Comparison of ENCODE assay signal across 14 cellular contexts in the genomic region with DNA sequence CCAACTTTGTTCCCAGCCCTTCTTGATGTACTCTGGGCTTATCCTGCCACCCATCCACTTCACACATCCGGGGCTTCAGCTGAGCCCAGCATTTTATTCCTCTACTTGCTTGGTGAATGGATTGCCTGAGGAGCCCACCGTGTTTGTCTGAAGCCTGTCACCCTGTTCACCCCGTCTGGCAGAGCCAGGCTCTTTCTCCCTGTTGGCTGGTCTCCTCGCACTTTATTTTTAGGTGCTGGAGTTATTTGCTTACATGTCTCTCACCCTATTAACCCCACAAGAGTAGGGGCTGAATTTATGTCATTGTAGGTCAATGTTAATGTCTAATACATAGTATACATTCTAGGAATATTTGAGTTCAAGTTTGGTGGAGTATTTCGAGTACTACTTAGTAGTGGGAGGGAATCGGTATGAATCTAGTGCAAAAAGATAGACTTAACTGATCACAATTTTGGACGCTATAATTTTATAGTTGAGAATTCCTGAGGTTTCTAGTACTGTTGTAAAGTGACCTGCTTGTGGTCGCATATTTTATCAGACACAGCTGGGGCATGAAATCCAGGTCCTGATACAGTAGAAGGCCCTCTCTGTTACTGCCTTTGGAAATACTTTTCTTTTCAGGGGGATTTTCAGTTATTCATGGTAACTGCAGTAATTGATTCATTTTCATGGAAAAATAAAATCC. TPM values are rescaled to one million over a fixed set of nuclear protein-coding genes. Genes with fewer than 3 reads are reported as not detected.
DNase-seq lines count a peak whose midpoint lies in the region; ATAC-seq and TF ChIP-seq lines count a peak whose summit lies in the region.
"Had no signal": no experiment of that assay in that cellular context is flagged by ENCODE, and none has a peak within 500 bp of the region (broad histone marks: within the 10 kb centered on the region; RNA-seq: fewer than 3 reads in every experiment).

No MANE protein-coding gene starts in this region.

- DNase-seq in HAP-1 (ENCODE audit: low spot score in 2 of 2) (peak; percentile 34 to 79), SJSA1 (ENCODE audit: low read depth in 1 of 2, low spot score in 2 of 2) (peak in 1 of 2 experiments; percentile 46), left cardiac atrium (no peak), progenitor cell of endocrine pancreas (ENCODE audit: low spot score, unreplicated experiment) (no peak), NCI-H146 treated with DMSO at 0.1 percent for 48 hours (lab: John Stamatoyannopoulos, UW; ENCODE audit: unreplicated experiment) (no peak), superior temporal gyrus (ENCODE audit: extremely low spot score) (no peak), T1000 (lab: John Stamatoyannopoulos, UW) (no peak)
- DNase-seq: activated CD8-positive, alpha-beta memory T cell treated with anti-CD3 and anti-CD28 coated beads, Interleukin-2, amount 50 U/mL, for 4 hours; aorta; effector CD4-positive, alpha-beta T cell; foreskin fibroblast; islet precursor cell; NCI-H1436 treated with DMSO at 0.1 percent for 48 hours had no signal

- no peak overlapping the region for H3K4me3 ChIP-seq in HAP-1
- H3K4me3 ChIP-seq in SJSA1: no peak overlapping the region

- H3K4me1 Mint-ChIP-seq in progenitor cell of endocrine pancreas (ENCODE audit: low read depth): peaks cover 56% of the 10 kb centered on the region

- ATAC-seq in left cardiac atrium: peak; percentile 31 to 70

- H3K9me3 ChIP-seq in HAP-1 (no peaks in the 10 kb centered on the region), SJSA1 (replicated peaks) (no peaks in the 10 kb centered on the region)

- in situ Hi-C loops in HAP-1 (cut with MboI; ENCODE audit: low sequenced_read_pairs): no loop called here

- H3K27ac Mint-ChIP-seq in progenitor cell of endocrine pancreas: peak overlapping the region; percentile 12

- TF ChIP-seq CTCF in progenitor cell of endocrine pancreas (IDR thresholded peaks at IDR 0.05; ENCODE audit: unreplicated experiment): no peak

- no peak overlapping the region for H3K4me3 Mint-ChIP-seq in progenitor cell of endocrine pancreas (ENCODE audit: low read depth)

- H3K27me3 ChIP-seq in HAP-1 (ENCODE audit: low read depth) (no peaks in the 10 kb centered on the region), SJSA1 (replicated peaks) (no peaks in the 10 kb centered on the region)

- peaks cover 64% of the 10 kb centered on the region for H3K4me1 ChIP-seq in HAP-1
- peaks cover 75% of the 10 kb centered on the region for H3K4me1 ChIP-seq in SJSA1 (replicated peaks)

- no peaks in the 10 kb centered on the region for H3K9me3 Mint-ChIP-seq in progenitor cell of endocrine pancreas (ENCODE audit: low read depth)
- H3K9me3 Mint-ChIP-seq: IgD-negative memory B cell had no signal

- peaks cover 4% of the 10 kb centered on the region for H3K36me3 Mint-ChIP-seq in progenitor cell of endocrine pancreas (ENCODE audit: insufficient read depth)
- H3K36me3 Mint-ChIP-seq: IgD-negative memory B cell had no signal

- no peaks in the 10 kb centered on the region for H3K27me3 Mint-ChIP-seq in progenitor cell of endocrine pancreas
- H3K27me3 Mint-ChIP-seq: IgD-negative memory B cell had no signal

- H3K36me3 ChIP-seq in HAP-1 (replicated peaks): no peaks in the 10 kb centered on the region
- no peaks in the 10 kb centered on the region for H3K36me3 ChIP-seq in SJSA1

- intact Hi-C loops in left cardiac atrium (cut with DNase I): loop anchor here in 1 of 2 donors (5.0 to 10.0 kb wide), 3 partner anchors 58 to 236 kb away; no protein-coding TSS in a partner anchor

- H3K27ac ChIP-seq in SJSA1: peak overlapping the region; percentile 9; the same call in 1 of the 2 replicates

RNA-seq across cellular contexts. Expression of a gene that starts 10.8 kb away (rescaled TPM):
- 5.1 and 7.0 TPM in 2 replicates for total RNA-seq in SJSA1 (2014; rRNA removed; shearing (Covaris generic))
- total RNA-seq in left cardiac atrium (1 to 10 TPM; 7.9 to 8.6 TPM), progenitor cell of endocrine pancreas (60.9 and 65.6 TPM in 2 replicates)

Comparison
In these comparisons a context has a peak if more than half of its experiments do, and no peak if none do; other contexts are left out.
1. DNase-seq: peak in HAP-1 (2 of 2); none in left cardiac atrium (single experiment), progenitor cell of endocrine pancreas (single experiment), NCI-H146 treated with DMSO at 0.1 percent for 48 hours (single experiment), superior temporal gyrus (single experiment) and T1000 (single experiment).